23 cellular contexts compared by ENCODE assay signal in genomic region chr1:181319903-181320302, GRCh38.
"Had no signal": no experiment of that assay in that cellular context is flagged by ENCODE, and none has a peak within 500 bp of the region (broad histone marks: within the 10 kb centered on the region; RNA-seq: fewer than 3 reads in every experiment).

No MANE protein-coding gene starts in this region.

- H3K4me3 ChIP-seq: esophagus squamous epithelium, left lung, neural progenitor cell, prostate gland, right atrium auricular region, smooth muscle cell, suprapubic skin, transverse colon had no signal

- H3K36me3 Mint-ChIP-seq: neural progenitor cell had no signal

- H3K27ac ChIP-seq: esophagus squamous epithelium, left lung, neural progenitor cell, prostate gland, right atrium auricular region, suprapubic skin, transverse colon had no signal

- ATAC-seq: effector memory CD8-positive, alpha-beta T cell; left lung; naive thymus-derived CD4-positive, alpha-beta T cell; sciatic nerve; stimulated activated naive CD8-positive, alpha-beta T cell treated with anti-CD3 and anti-CD28 coated beads, Interleukin-15, amount 100 ng/mL, for 72 hours had no signal

- DNase-seq: cortex of kidney; effector memory CD8-positive, alpha-beta T cell; erythroblast; esophagus squamous epithelium; immature natural killer cell; left lung; mesenchymal stem cell; midbrain; naive thymus-derived CD4-positive, alpha-beta T cell; stimulated activated CD4-positive, alpha-beta T cell treated with anti-CD3 and anti-CD28 coated beads, Interleukin-12 subunit alpha, Interleukin-12 subunit beta, amount 100 ng/mL, for 4 hours; stimulated activated CD4-positive, alpha-beta T cell treated with anti-CD3 and anti-CD28 coated beads, Interleukin-1b, Interleukin-23, amount 100 ng/mL, for 48 hours; stimulated activated CD4-positive, alpha-beta T cell treated with anti-CD3 and anti-CD28 coated beads, Interleukin-4, amount 100 ng/mL, for 1 hour; stimulated activated CD8-positive, alpha-beta memory T cell treated with anti-CD3 and anti-CD28 coated beads, Interleukin-4, amount 100 ng/mL, for 48 hours; stimulated activated naive CD4-positive, alpha-beta T cell; stimulated activated naive CD8-positive, alpha-beta T cell treated with anti-CD3 and anti-CD28 coated beads, Interleukin-15, amount 100 ng/mL, for 72 hours; transverse colon had no signal

- H3K9me3 Mint-ChIP-seq: effector memory CD8-positive, alpha-beta T cell; nephron; stimulated activated naive CD8-positive, alpha-beta T cell treated with anti-CD3 and anti-CD28 coated beads, Interleukin-15, amount 100 ng/mL, for 72 hours had no signal

- H3K27ac Mint-ChIP-seq: effector memory CD8-positive, alpha-beta T cell; immature natural killer cell; naive thymus-derived CD4-positive, alpha-beta T cell; nephron; neural progenitor cell; stimulated activated naive CD8-positive, alpha-beta T cell treated with anti-CD3 and anti-CD28 coated beads, Interleukin-15, amount 100 ng/mL, for 72 hours had no signal

- H3K4me1 Mint-ChIP-seq: immature natural killer cell had no signal

- H3K4me3 Mint-ChIP-seq: effector memory CD8-positive, alpha-beta T cell; immature natural killer cell; nephron; neural progenitor cell; stimulated activated naive CD8-positive, alpha-beta T cell treated with anti-CD3 and anti-CD28 coated beads, Interleukin-15, amount 100 ng/mL, for 72 hours had no signal

- H3K9ac ChIP-seq: neural progenitor cell had no signal

- H3K4me2 ChIP-seq: neural progenitor cell had no signal

- H3K4me1 ChIP-seq: left lung, prostate gland had no signal

- H3K36me3 ChIP-seq: esophagus squamous epithelium, left lung, neural progenitor cell, prostate gland, right atrium auricular region, suprapubic skin, transverse colon had no signal
